In genomic region chrX:109952985-109953905, GRCh38 we compare ENCODE assay signal across 9 cellular contexts. TPM values are rescaled to one million over a fixed set of nuclear protein-coding genes. Genes with fewer than 3 reads are reported as not detected.
DNase-seq lines count a peak whose midpoint lies in the region; ATAC-seq and TF ChIP-seq lines count a peak whose summit lies in the region.
"Had no signal": no experiment of that assay in that cellular context is flagged by ENCODE, and none has a peak within 500 bp of the region (broad histone marks: within the 10 kb centered on the region; RNA-seq: fewer than 3 reads in every experiment).

No MANE protein-coding gene starts in this region.

- no peaks in the 10 kb centered on the region for H3K36me3 ChIP-seq in mammary epithelial cell (ENCODE audit: insufficient read depth, low read length)
- no peaks in the 10 kb centered on the region for H3K36me3 ChIP-seq in breast epithelium
- no peaks in the 10 kb centered on the region for H3K36me3 ChIP-seq in skeletal muscle tissue (ENCODE audit: control insufficient read depth in 3 of 3, insufficient read depth in 3 of 3, low read length in 3 of 3)
- no peaks in the 10 kb centered on the region for H3K36me3 ChIP-seq in thyroid gland
- no peaks in the 10 kb centered on the region for H3K36me3 ChIP-seq in brain microvascular endothelial cell (replicated peaks)

- no peaks in the 10 kb centered on the region for H3K36me3 Mint-ChIP-seq in stimulated activated memory B cell treated with anti-CD40 and anti-IgM and Interleukin-4, amounts not matched to agents 10 μg/mL and 1 μg/mL and 100 μg/mL, for 72 hours

- WGBS in mammary epithelial cell (ENCODE audit: low coverage, missing lambda C conversion rate), result 76% methylated on average over 4 of the region's 4 CpGs
- 83 to 94% methylated on average over 4 of the region's 4 CpGs for WGBS in thyroid gland, 2 donors

- peaks cover 4% of the 10 kb centered on the region for H3K4me1 Mint-ChIP-seq in stimulated activated memory B cell treated with anti-CD40 and anti-IgM and Interleukin-4, amounts not matched to agents 10 μg/mL and 1 μg/mL and 100 μg/mL, for 72 hours
- H3K4me1 Mint-ChIP-seq: activated B cell treated with CpG ODN at 0.5 μM for 24 hours had no signal

- dilution Hi-C loops in mammary epithelial cell (cut with HindIII; ENCODE audit: low sequenced_read_pairs), result no loop called here

- H3K4me2 ChIP-seq in mammary epithelial cell (ENCODE audit: insufficient read depth, low read depth, low read length), result no peak overlapping the region

- H3K4me3 ChIP-seq in mammary epithelial cell (replicated peaks in 1 of 3; ENCODE audit: insufficient read depth in 1 of 3, low read depth in 2 of 3, low read length in 3 of 3) (no peak overlapping the region), breast epithelium (no peak overlapping the region), skeletal muscle tissue (ENCODE audit: low read length in 3 of 3) (no peak overlapping the region), thyroid gland (replicated peaks in 1 of 3) (no peak overlapping the region), brain microvascular endothelial cell (ENCODE audit: low read depth, low read length) (no peak overlapping the region)

- H3K9me3 ChIP-seq in mammary epithelial cell (replicated peaks; ENCODE audit: insufficient read depth, low read length), result no peaks in the 10 kb centered on the region
- no peaks in the 10 kb centered on the region for H3K9me3 ChIP-seq in breast epithelium
- H3K9me3 ChIP-seq in skeletal muscle tissue (ENCODE audit: control insufficient read depth in 3 of 3, low read length in 3 of 3), result no peaks in the 10 kb centered on the region
- no peaks in the 10 kb centered on the region for H3K9me3 ChIP-seq in thyroid gland

- no peak overlapping the region for H3K9ac ChIP-seq in mammary epithelial cell (ENCODE audit: insufficient read depth, low read length)
- H3K9ac ChIP-seq in skeletal muscle tissue (ENCODE audit: low read depth in 1 of 3, low read length in 3 of 3), result no peak overlapping the region

- TF ChIP-seq POLR2A in breast epithelium (IDR thresholded peaks at IDR 0.05) (no peak), thyroid gland (IDR thresholded peaks at IDR 0.05) (no peak)

- no peak overlapping the region for H3K4me3 Mint-ChIP-seq in stimulated activated memory B cell treated with anti-CD40 and anti-IgM and Interleukin-4, amounts not matched to agents 10 μg/mL and 1 μg/mL and 100 μg/mL, for 72 hours
- H3K4me3 Mint-ChIP-seq: activated B cell treated with CpG ODN at 0.5 μM for 24 hours had no signal

- ATAC-seq in HG02798 (IDR thresholded peaks at IDR 0.05; ENCODE audit: poor library complexity, unreplicated experiment), result peak; percentile 86
- ATAC-seq in stimulated activated memory B cell treated with anti-CD40 and anti-IgM and Interleukin-4, amounts not matched to agents 10 μg/mL and 1 μg/mL and 100 μg/mL, for 72 hours, result no peak

- H3K27ac Mint-ChIP-seq in stimulated activated memory B cell treated with anti-CD40 and anti-IgM and Interleukin-4, amounts not matched to agents 10 μg/mL and 1 μg/mL and 100 μg/mL, for 72 hours, result no peak overlapping the region
- H3K27ac Mint-ChIP-seq: activated B cell treated with CpG ODN at 0.5 μM for 24 hours had no signal

- TF ChIP-seq CTCF in mammary epithelial cell (conservative IDR thresholded peaks at IDR 0.05 in 1 of 2, IDR thresholded peaks at IDR 0.05 in 1 of 2; ENCODE audit: extremely low read depth in 1 of 2, insufficient read depth in 1 of 2, low read depth in 1 of 2, low read length in 2 of 2), result no peak
- no peak for TF ChIP-seq CTCF in breast epithelium (IDR thresholded peaks at IDR 0.05)
- TF ChIP-seq CTCF in thyroid gland (IDR thresholded peaks at IDR 0.05), result no peak
- no peak for TF ChIP-seq CTCF in brain microvascular endothelial cell (IDR thresholded peaks at IDR 0.05; ENCODE audit: low read depth, low read length, missing control alignments)

- peak overlapping the region; percentile 27 for H2AFZ ChIP-seq in mammary epithelial cell (ENCODE audit: low read depth, low read length)

- H3K27me3 ChIP-seq in mammary epithelial cell (ENCODE audit: insufficient read depth, low read length), result no peaks in the 10 kb centered on the region
- H3K27me3 ChIP-seq in breast epithelium, result peaks cover 0 to 30% of the 10 kb centered on the region in 2 donors
- no peaks in the 10 kb centered on the region for H3K27me3 ChIP-seq in skeletal muscle tissue (ENCODE audit: control insufficient read depth in 3 of 3, insufficient read depth in 3 of 3, low read length in 3 of 3)
- H3K27me3 ChIP-seq in thyroid gland, result no peaks in the 10 kb centered on the region
- no peaks in the 10 kb centered on the region for H3K27me3 ChIP-seq in brain microvascular endothelial cell (replicated peaks)

- H3K27me3 Mint-ChIP-seq in stimulated activated memory B cell treated with anti-CD40 and anti-IgM and Interleukin-4, amounts not matched to agents 10 μg/mL and 1 μg/mL and 100 μg/mL, for 72 hours, result no peaks in the 10 kb centered on the region
- H3K27me3 Mint-ChIP-seq: activated B cell treated with CpG ODN at 0.5 μM for 24 hours had no signal

- no peaks in the 10 kb centered on the region for H3K9me3 Mint-ChIP-seq in stimulated activated memory B cell treated with anti-CD40 and anti-IgM and Interleukin-4, amounts not matched to agents 10 μg/mL and 1 μg/mL and 100 μg/mL, for 72 hours
- H3K9me3 Mint-ChIP-seq: activated B cell treated with CpG ODN at 0.5 μM for 24 hours had no signal

- DNase-seq in mammary epithelial cell, result no peak
- DNase-seq in breast epithelium (ENCODE audit: low spot score in 2 of 2), result no peak
- peak; percentile 61 for DNase-seq in MV-4-11 (lab: John Stamatoyannopoulos, UW)
- no peak for DNase-seq in thyroid gland
- no peak for DNase-seq in brain microvascular endothelial cell
- DNase-seq: activated B cell treated with CpG ODN at 0.5 μM for 24 hours had no signal

- no peaks in the 10 kb centered on the region for H4K20me1 ChIP-seq in mammary epithelial cell (ENCODE audit: insufficient read depth, low read length)

- CTCF ChIA-PET in mammary epithelial cell (lab: Charles Lee; ENCODE audit: low non-redundant PET), result no interaction called here

- H3K4me1 ChIP-seq in mammary epithelial cell (ENCODE audit: insufficient read depth, low read length), result peaks cover 8% of the 10 kb centered on the region
- H3K4me1 ChIP-seq in breast epithelium, result no peaks in the 10 kb centered on the region
- H3K4me1 ChIP-seq in skeletal muscle tissue (ENCODE audit: control insufficient read depth in 3 of 3, insufficient read depth in 3 of 3, low read length in 3 of 3), result peaks cover 2 to 12% (median 4%) of the 10 kb centered on the region in 3 donors
- H3K4me1 ChIP-seq in thyroid gland, result peaks cover 3 to 5% of the 10 kb centered on the region in 2 donors

- H3K27ac ChIP-seq in mammary epithelial cell (ENCODE audit: insufficient read depth, low read depth, low read length) (no peak overlapping the region), breast epithelium (no peak overlapping the region), skeletal muscle tissue (ENCODE audit: low read depth, low read length) (peak overlapping the region; percentile 75), thyroid gland (no peak overlapping the region), brain microvascular endothelial cell (no peak overlapping the region)

- no peaks in the 10 kb centered on the region for H3K79me2 ChIP-seq in mammary epithelial cell (ENCODE audit: insufficient read depth, low read length)

- BruUV-seq in mammary epithelial cell (replicated peaks; lab: Mats Ljungman, UMichigan), result no TSS peak

- intact Hi-C loops in mammary epithelial cell (cut with micrococcal nuclease) (loop anchor here (5.0 kb wide), 1 partner anchor 39 kb away; no protein-coding TSS in a partner anchor), breast epithelium (cut with DNase I; ENCODE audit: low total_unique reads) (no loop called here), thyroid gland (cut with DNase I) (no loop called here)

- in situ Hi-C loops in mammary epithelial cell (cut with MboI; ENCODE audit: low sequenced_read_pairs in 2 of 2) (no loop called here), brain microvascular endothelial cell (cut with HindIII; ENCODE audit: low pct_ligation_motif_present, low sequenced_read_pairs) (no loop called here)

RNA-seq across cellular contexts. Expression of gene TMEM164, which starts 49.7 kb away (rescaled TPM):
- total RNA-seq in mammary epithelial cell (10 to 100 TPM in 1 of 2 donors, 1 to 10 TPM in 1; 8.3 to 19.1 TPM), breast epithelium (10 to 100 TPM; 35.7 to 58.7 (median 56.5) TPM), skeletal muscle tissue (15.1 TPM), thyroid gland (10 to 100 TPM; 28.8 to 40.0 (median 33.8) TPM)
- polyA plus RNA-seq in mammary epithelial cell, result 18.8 TPM
- 32.6 TPM for polyA minus RNA-seq in mammary epithelial cell
